In genomic region chr7:104862719-104863118, GRCh38 we compare ENCODE assay signal across 10 cellular contexts.
DNase-seq lines count a peak whose midpoint lies in the region; ATAC-seq and FAIRE-seq lines count a peak whose summit lies in the region.
"Had no signal": no experiment of that assay in that cellular context is flagged by ENCODE, and none has a peak within 500 bp of the region (broad histone marks: within the 10 kb centered on the region; RNA-seq: fewer than 3 reads in every experiment).

No MANE protein-coding gene starts in this region.

- peak; percentile 16 for DNase-seq in A172 (ENCODE audit: low spot score)
- peak; percentile 33 for DNase-seq in GM03348 (ENCODE audit: low spot score)
- DNase-seq in NCI-H460 (ENCODE audit: extremely low read depth, low read depth), result peak; percentile 30
- DNase-seq in dermis blood vessel endothelial cell, result peak; percentile 19
- no peak for DNase-seq in GM19239 (ENCODE audit: insufficient read length, low spot score)
- DNase-seq in NCI-H2196 (lab: John Stamatoyannopoulos, UW; ENCODE audit: unreplicated experiment), result no peak
- no peak for DNase-seq in activated naive CD4-positive, alpha-beta T cell treated with Interleukin-2 at 50 U/mL for 16 hours
- DNase-seq: naive B cell; NK-92 treated with Interleukin-12 subunit alpha and Interleukin-12 subunit beta, amount 100 ng/mL, for 24 hours had no signal

- no peak for ATAC-seq in GM19023 (IDR thresholded peaks at IDR 0.05; ENCODE audit: unreplicated experiment)

- no peak for FAIRE-seq in GM19239 (lab: Jason Lieb, UNC)

Comparison
In these comparisons a context has a peak if more than half of its experiments do, and no peak if none do; other contexts are left out.
1. DNase-seq: peak in A172 (single experiment), GM03348 (single experiment), NCI-H460 (single experiment) and dermis blood vessel endothelial cell (single experiment); none in GM19239 (single experiment), NCI-H2196 (single experiment) and activated naive CD4-positive, alpha-beta T cell treated with Interleukin-2 at 50 U/mL for 16 hours (single experiment).